Comparison of ENCODE assay signal across 11 cellular contexts in genomic region chr9:3751125-3751758, GRCh38.
DNase-seq lines count a peak whose midpoint lies in the region; FAIRE-seq and TF ChIP-seq lines count a peak whose summit lies in the region.
"Had no signal": no experiment of that assay in that cellular context is flagged by ENCODE, and none has a peak within 500 bp of the region (broad histone marks: within the 10 kb centered on the region; RNA-seq: fewer than 3 reads in every experiment).

No MANE protein-coding gene starts in this region.

- in situ Hi-C loops in astrocyte of the cerebellum (cut with HindIII; ENCODE audit: low sequenced_read_pairs) = no loop called here

- H3K36me3 ChIP-seq in keratinocyte (ENCODE audit: control insufficient read depth in 2 of 2, extremely low read depth in 1 of 2, insufficient read depth in 2 of 2, low read length in 2 of 2) = no peaks in the 10 kb centered on the region
- H3K36me3 ChIP-seq in adrenal gland (replicated peaks in 1 of 2) = no peaks in the 10 kb centered on the region
- no peaks in the 10 kb centered on the region for H3K36me3 ChIP-seq in Karpas-422 (ENCODE audit: insufficient read depth, low read length)
- H3K36me3 ChIP-seq in suprapubic skin = no peaks in the 10 kb centered on the region

- H3K9me3 ChIP-seq in keratinocyte (ENCODE audit: control insufficient read depth, low read depth, low read length) (no peaks in the 10 kb centered on the region), adrenal gland (replicated peaks in 1 of 3) (no peaks in the 10 kb centered on the region), Karpas-422 (ENCODE audit: low read length) (no peaks in the 10 kb centered on the region), suprapubic skin (no peaks in the 10 kb centered on the region)

- H3K4me3 ChIP-seq in astrocyte of the cerebellum (ENCODE audit: low read depth, low read length) (no peak overlapping the region), keratinocyte (ENCODE audit: control insufficient read depth in 2 of 3, extremely low read depth in 1 of 3, insufficient read depth in 2 of 3, low read depth in 1 of 3, low read length in 3 of 3) (no peak overlapping the region), adrenal gland (no peak overlapping the region), Karpas-422 (ENCODE audit: low read length) (no peak overlapping the region), suprapubic skin (no peak overlapping the region)

- H3K9me1 ChIP-seq in keratinocyte (ENCODE audit: control insufficient read depth, extremely low read depth, insufficient read depth, low read length) = no peaks in the 10 kb centered on the region

- WGBS in adrenal gland, 4 donors = 70 to 73% (median 71%) methylated on average over 2 of the region's 2 CpGs
- 37% methylated on average over 2 of the region's 2 CpGs for WGBS in suprapubic skin

- peak; percentile 96 for FAIRE-seq in keratinocyte (lab: Jason Lieb, UNC)

- H3K9ac ChIP-seq in keratinocyte (ENCODE audit: control insufficient read depth, extremely low read depth, insufficient read depth, low read length) (no peak overlapping the region), Karpas-422 (ENCODE audit: low read length) (no peak overlapping the region)

- dilution Hi-C loops in keratinocyte (cut with MboI; ENCODE audit: extremely low pct_ligation_motif_present, low sequenced_read_pairs) = no loop called here

- H3K4me1 ChIP-seq in keratinocyte (ENCODE audit: control insufficient read depth, extremely low read depth, insufficient read depth, low read length) (peaks cover 28% of the 10 kb centered on the region), adrenal gland (replicated peaks in 1 of 2) (no peaks in the 10 kb centered on the region), Karpas-422 (ENCODE audit: low read length) (peaks cover 7% of the 10 kb centered on the region), suprapubic skin (peaks cover 17% of the 10 kb centered on the region)

- TF ChIP-seq CTCF in astrocyte of the cerebellum (IDR thresholded peaks at IDR 0.05; ENCODE audit: low read depth, low read length, missing control alignments) (no peak), keratinocyte (optimal IDR thresholded peaks at IDR 0.05 in 1 of 3, IDR thresholded peaks at IDR 0.05 in 1 of 3, conservative IDR thresholded peaks at IDR 0.05 in 1 of 3; ENCODE audit: extremely low read depth in 1 of 3, insufficient read depth in 2 of 3, low read length in 3 of 3) (no peak), adrenal gland (IDR thresholded peaks at IDR 0.05) (no peak), suprapubic skin (IDR thresholded peaks at IDR 0.05) (no peak)

- no peaks in the 10 kb centered on the region for H3K79me2 ChIP-seq in keratinocyte (ENCODE audit: control insufficient read depth, insufficient read depth, low read length)
- no peaks in the 10 kb centered on the region for H3K79me2 ChIP-seq in Karpas-422 (ENCODE audit: low read length)

- peak overlapping the region; percentile 49 for H3K4me2 ChIP-seq in keratinocyte (ENCODE audit: control insufficient read depth, extremely low read depth, insufficient read depth, low read depth, low read length)
- H3K4me2 ChIP-seq in Karpas-422 (ENCODE audit: low read depth, low read length, poor library complexity, severe bottlenecking) = no peak overlapping the region

- no peak for TF ChIP-seq EP300 in suprapubic skin (IDR thresholded peaks at IDR 0.05)

- H2AFZ ChIP-seq in keratinocyte (ENCODE audit: control insufficient read depth, low read length) = peak overlapping the region; percentile 39
- H2AFZ ChIP-seq in Karpas-422 (ENCODE audit: low read length) = no peak overlapping the region

- no peaks in the 10 kb centered on the region for H4K20me1 ChIP-seq in keratinocyte (ENCODE audit: control insufficient read depth, extremely low read depth, insufficient read depth, low read length)
- H4K20me1 ChIP-seq in Karpas-422 (ENCODE audit: insufficient read depth, low read depth, low read length) = no peaks in the 10 kb centered on the region

- intact Hi-C loops in adrenal gland (cut with DNase I) = no loop called here

- DNase-seq in stimulated activated CD4-positive, alpha-beta T cell treated with anti-CD3 and anti-CD28 coated beads, Interleukin-15, amount 100 ng/mL, for 24 hours = peak; percentile 16
- no peak for DNase-seq in stimulated activated CD4-positive, alpha-beta T cell treated with anti-CD3 and anti-CD28 coated beads, Interleukin-12 subunit alpha, Interleukin-12 subunit beta, amount 100 ng/mL, for 4 hours
- DNase-seq in astrocyte of the cerebellum (ENCODE audit: low read depth) = peak; percentile 96
- no peak for DNase-seq in keratinocyte (ENCODE audit: low read depth, low spot score)
- DNase-seq in adrenal gland = no peak
- DNase-seq in Karpas-422 = no peak
- no peak for DNase-seq in DMS53 treated with DMSO at 0.1 percent for 48 hours (lab: John Stamatoyannopoulos, UW; ENCODE audit: unreplicated experiment)
- DNase-seq in suprapubic skin (ENCODE audit: low spot score in 2 of 2) = no peak
- DNase-seq: activated T-cell treated with anti-CD3 and anti-CD28 coated beads, Interleukin-2, amount 50 U/mL, for 1 hour; CD8-positive, alpha-beta T cell; NCI-H2227 treated with DMSO at 0.1 percent for 48 hours had no signal

- no peaks in the 10 kb centered on the region for H3K9me2 ChIP-seq in Karpas-422 (replicated peaks; ENCODE audit: insufficient read depth, low read length)

- H3K27me3 ChIP-seq in keratinocyte (ENCODE audit: control insufficient read depth, extremely low read depth, insufficient read depth, low read length) (no peaks in the 10 kb centered on the region), adrenal gland (no peaks in the 10 kb centered on the region), Karpas-422 (ENCODE audit: low read length) (no peaks in the 10 kb centered on the region), suprapubic skin (no peaks in the 10 kb centered on the region)

- TF ChIP-seq POLR2A in adrenal gland (IDR thresholded peaks at IDR 0.05) = no peak
- TF ChIP-seq POLR2A in suprapubic skin (IDR thresholded peaks at IDR 0.05) = no peak

- peak overlapping the region; percentile 22 for H3K27ac ChIP-seq in keratinocyte (ENCODE audit: control insufficient read depth, insufficient read depth, low read length)
- H3K27ac ChIP-seq in adrenal gland = no peak overlapping the region
- H3K27ac ChIP-seq in Karpas-422 (ENCODE audit: low read length) = no peak overlapping the region
- no peak overlapping the region for H3K27ac ChIP-seq in suprapubic skin

Comparison
In these comparisons a context has a peak if more than half of its experiments do, and no peak if none do; other contexts are left out.
1. DNase-seq: peak in stimulated activated CD4-positive, alpha-beta T cell treated with anti-CD3 and anti-CD28 coated beads, Interleukin-15, amount 100 ng/mL, for 24 hours (single experiment) and astrocyte of the cerebellum (single experiment); none in stimulated activated CD4-positive, alpha-beta T cell treated with anti-CD3 and anti-CD28 coated beads, Interleukin-12 subunit alpha, Interleukin-12 subunit beta, amount 100 ng/mL, for 4 hours (single experiment), keratinocyte (single experiment), adrenal gland (0 of 7), Karpas-422 (single experiment), DMS53 treated with DMSO at 0.1 percent for 48 hours (single experiment) and suprapubic skin (0 of 2).